Comparison of ENCODE assay signal across 8 cellular contexts in genomic region chr22:38176170-38176741, GRCh38. TPM values are rescaled to one million over a fixed set of nuclear protein-coding genes. Genes with fewer than 3 reads are reported as not detected.
A peak's percentile ranks its signal among the peaks of the same experiment; 100 is the strongest.
DNase-seq lines count a peak whose midpoint lies in the region; ATAC-seq and TF ChIP-seq lines count a peak whose summit lies in the region.

No MANE protein-coding gene starts in this region.

- peak; percentile 29 to 39 for ATAC-seq in activated T-cell treated with anti-CD3 and anti-CD28 coated beads, Interleukin-2, amount 50 U/mL, for 72 hours (replicated peaks in 1 of 2)
- no peak for ATAC-seq in GM19324 (IDR thresholded peaks at IDR 0.05; ENCODE audit: low FRiP score, unreplicated experiment)
- no peak for ATAC-seq in GM21367 (IDR thresholded peaks at IDR 0.05; ENCODE audit: unreplicated experiment)

- H3K4me3 ChIP-seq in AG04450 (ENCODE audit: low read depth, low read length) (no peak overlapping the region), skeletal muscle cell (ENCODE audit: low read depth, low read length) (no peak overlapping the region)

- no peak for TF ChIP-seq CTCF in AG04450 (IDR thresholded peaks at IDR 0.05; ENCODE audit: low read depth, low read length)

- no peaks in the 10 kb centered on the region for H3K9me3 ChIP-seq in AG04450 (ENCODE audit: control insufficient read depth, insufficient read depth, low read length)

- CTCF ChIA-PET in AG04450 (lab: Charles Lee), result interaction anchor here (0.5 to 0.7 kb wide), 2 partner anchors 66 to 219 kb away, joined by 3 to 4 read pairs; no protein-coding TSS in a partner anchor

- peaks cover 84% of the 10 kb centered on the region for H3K4me1 Mint-ChIP-seq in activated T-cell treated with anti-CD3 and anti-CD28 coated beads, Interleukin-2, amount 50 U/mL, for 72 hours (ENCODE audit: low read depth)

- peak overlapping the region; percentile 89 for H3K27ac ChIP-seq in AG04450 (ENCODE audit: low read depth, low read length)

- H3K27ac Mint-ChIP-seq in activated T-cell treated with anti-CD3 and anti-CD28 coated beads, Interleukin-2, amount 50 U/mL, for 72 hours, result no peak overlapping the region

- DNase-seq in AG04450 (ENCODE audit: low read depth, low spot score), result peak; percentile 86
- peak; percentile 96 for DNase-seq in H4 (ENCODE audit: low spot score)
- DNase-seq in activated T-cell treated with anti-CD3 and anti-CD28 coated beads, Interleukin-2, amount 50 U/mL, for 72 hours, result peak; percentile 42 to 53
- peak; percentile 94 for DNase-seq in foreskin melanocyte
- DNase-seq in skeletal muscle cell (ENCODE audit: low read depth), result peak; percentile 90
- no peak for DNase-seq in iPS-NIHi7 (ENCODE audit: extremely low spot score)

- POLR2A ChIA-PET in AG04450 (lab: Yijun Ruan, JAX), result interaction anchor here (1.2 kb wide), 1 partner anchor 25 kb away, joined by 4 read pairs; the partner anchor contains the start of gene MAFF

- H3K36me3 Mint-ChIP-seq in activated T-cell treated with anti-CD3 and anti-CD28 coated beads, Interleukin-2, amount 50 U/mL, for 72 hours (ENCODE audit: insufficient read depth in 2 of 2), result peaks cover 3 to 4% of the 10 kb centered on the region in 2 donors

- no peaks in the 10 kb centered on the region for H3K9me3 Mint-ChIP-seq in activated T-cell treated with anti-CD3 and anti-CD28 coated beads, Interleukin-2, amount 50 U/mL, for 72 hours

- no peaks in the 10 kb centered on the region for H3K27me3 ChIP-seq in AG04450 (ENCODE audit: control insufficient read depth, insufficient read depth, low read length)

- peak overlapping the region; percentile 39 to 44 for H3K4me3 Mint-ChIP-seq in activated T-cell treated with anti-CD3 and anti-CD28 coated beads, Interleukin-2, amount 50 U/mL, for 72 hours

- H3K27me3 Mint-ChIP-seq in activated T-cell treated with anti-CD3 and anti-CD28 coated beads, Interleukin-2, amount 50 U/mL, for 72 hours (ENCODE audit: low read depth), result no peaks in the 10 kb centered on the region

RNA-seq across cellular contexts. Expression of gene PLA2G6, which starts 5.4 kb away (rescaled TPM):
- polyA plus RNA-seq in AG04450 (2011; rRNA removed), result 5.0 and 7.8 TPM in 2 replicates
- 18.2 and 20.5 TPM in 2 replicates for polyA minus RNA-seq in AG04450 (2011; rRNA and poly(A)+ RNA removed)
- total RNA-seq in H4 (2014; rRNA removed; shearing (Covaris generic)), result 2.5 and 12.2 TPM in 2 replicates
- 100 to 1,000 TPM in 1 of 2 donors, 10 to 100 TPM in 1; 87.5 to 102 TPM for total RNA-seq in activated T-cell treated with anti-CD3 and anti-CD28 coated beads, Interleukin-2, amount 50 U/mL, for 72 hours

RNA-seq across cellular contexts. Expression of gene MAFF, which starts 25.5 kb away (rescaled TPM):
- polyA plus RNA-seq in AG04450 (2011; rRNA removed), result 8.3 and 12.2 TPM in 2 replicates
- polyA minus RNA-seq in AG04450 (2011; rRNA and poly(A)+ RNA removed), result 5.2 and 5.3 TPM in 2 replicates
- total RNA-seq in H4 (2014; rRNA removed; shearing (Covaris generic)), result 3.9 and 7.4 TPM in 2 replicates
- 10 to 100 TPM; 15.6 to 20.3 TPM for total RNA-seq in activated T-cell treated with anti-CD3 and anti-CD28 coated beads, Interleukin-2, amount 50 U/mL, for 72 hours

Comparison
In these comparisons a context has a peak if more than half of its experiments do, and no peak if none do; other contexts are left out.
1. ATAC-seq: peak in activated T-cell treated with anti-CD3 and anti-CD28 coated beads, Interleukin-2, amount 50 U/mL, for 72 hours (2 of 2); none in GM19324 (single experiment) and GM21367 (single experiment).